1 cellular context compared by ENCODE assay signal in genomic region chr5:160352308-160352707, GRCh38.
TF ChIP-seq lines count a peak whose summit lies in the region.

No MANE protein-coding gene starts in this region.

TF ChIP-seq in GM23338, 12 proteins besides CTCF, POLR2A, EP300 and RAD21 (continued from another document):
- TF ChIP-seq ZNF462 (CRISPR knock-in tag; IDR thresholded peaks at IDR 0.05) (no peak), POLR2AphosphoS5 (IDR thresholded peaks at IDR 0.05; ENCODE audit: low read depth) (no peak), STAT1 (IDR thresholded peaks at IDR 0.05; ENCODE audit: unreplicated experiment) (no peak), EZH2phosphoT487 (IDR thresholded peaks at IDR 0.05; ENCODE audit: unreplicated experiment) (no peak)
